8 cellular contexts compared by ENCODE assay signal in genomic region chr4:26061248-26061986, GRCh38.
DNase-seq lines count a peak whose midpoint lies in the region; ATAC-seq and TF ChIP-seq lines count a peak whose summit lies in the region.

No MANE protein-coding gene starts in this region.

- in situ Hi-C loops in transverse colon (cut with MboI; ENCODE audit: low pct_ligation_motif_present in 1 of 4, low pct_unique_long_range_greater_than_20kb in 1 of 4, low sequenced_read_pairs in 3 of 4) = loop anchor here in 1 of 4 donors (25.0 kb wide), 1 partner anchor 351 kb away; no protein-coding TSS in a partner anchor

- no peak for DNase-seq in GM06990 (ENCODE audit: extremely low read depth, insufficient read length)
- peak; percentile 17 for DNase-seq in HK-2 (ENCODE audit: unreplicated experiment)
- DNase-seq in SW 1271 (lab: John Stamatoyannopoulos, UW) = peak; percentile 27 to 64
- DNase-seq in glomerular visceral epithelial cell (ENCODE audit: extremely low spot score) = peak; percentile 45
- DNase-seq in transverse colon = no peak
- DNase-seq in NCI-H2171 (lab: John Stamatoyannopoulos, UW) = no peak

- no peak overlapping the region for H3K27ac ChIP-seq in 22Rv1
- H3K27ac ChIP-seq in transverse colon = no peak overlapping the region

- no peak for ATAC-seq in GM21528 (IDR thresholded peaks at IDR 0.05; ENCODE audit: low FRiP score, unreplicated experiment)

- H3K27me3 ChIP-seq in GM06990 (replicated peaks; ENCODE audit: control insufficient read depth, insufficient read depth, low read length) = no peaks in the 10 kb centered on the region
- H3K27me3 ChIP-seq in transverse colon = no peaks in the 10 kb centered on the region

- 70 to 73% methylated on average over 2 to 7 of the region's 7 CpGs for WGBS in transverse colon (ENCODE audit: low coverage in 1 of 2), 2 donors

- H3K36me3 ChIP-seq in GM06990 (ENCODE audit: control insufficient read depth, insufficient read depth, low read length) (no peaks in the 10 kb centered on the region), transverse colon (no peaks in the 10 kb centered on the region)

- no peak for TF ChIP-seq EP300 in transverse colon (IDR thresholded peaks at IDR 0.05; ENCODE audit: low read depth)

- intact Hi-C loops in transverse colon (cut with DNase I; ENCODE audit: low total_unique reads) = no loop called here

- no peak overlapping the region for H3K4me3 ChIP-seq in GM06990 (replicated peaks; ENCODE audit: low read depth, low read length)
- H3K4me3 ChIP-seq in transverse colon = no peak overlapping the region

- no peaks in the 10 kb centered on the region for H3K9me3 ChIP-seq in transverse colon

- H3K4me1 ChIP-seq in transverse colon = no peaks in the 10 kb centered on the region

- TF ChIP-seq POLR2A in transverse colon (IDR thresholded peaks at IDR 0.05) = no peak

- peak; percentile 88 for TF ChIP-seq CTCF in 22Rv1 (IDR thresholded peaks at IDR 0.05)
- peak; percentile 79 for TF ChIP-seq CTCF in GM06990 (IDR thresholded peaks at IDR 0.05; ENCODE audit: insufficient read depth, low read length, poor library complexity, severe bottlenecking)
- peak; percentile 33 to 48 (median 44) for TF ChIP-seq CTCF in transverse colon (IDR thresholded peaks at IDR 0.05)

Comparison
In these comparisons a context has a peak if more than half of its experiments do, and no peak if none do; other contexts are left out.
1. DNase-seq: peak in HK-2 (single experiment), SW 1271 (2 of 2) and glomerular visceral epithelial cell (single experiment); none in GM06990 (single experiment), transverse colon (single experiment) and NCI-H2171 (single experiment).
2. Peak in every context shown above with its lines, with median percentiles within 50 percentile points of each other: CTCF ChIP-seq.